ENCODE assay signal across 11 cellular contexts in the genomic region with DNA sequence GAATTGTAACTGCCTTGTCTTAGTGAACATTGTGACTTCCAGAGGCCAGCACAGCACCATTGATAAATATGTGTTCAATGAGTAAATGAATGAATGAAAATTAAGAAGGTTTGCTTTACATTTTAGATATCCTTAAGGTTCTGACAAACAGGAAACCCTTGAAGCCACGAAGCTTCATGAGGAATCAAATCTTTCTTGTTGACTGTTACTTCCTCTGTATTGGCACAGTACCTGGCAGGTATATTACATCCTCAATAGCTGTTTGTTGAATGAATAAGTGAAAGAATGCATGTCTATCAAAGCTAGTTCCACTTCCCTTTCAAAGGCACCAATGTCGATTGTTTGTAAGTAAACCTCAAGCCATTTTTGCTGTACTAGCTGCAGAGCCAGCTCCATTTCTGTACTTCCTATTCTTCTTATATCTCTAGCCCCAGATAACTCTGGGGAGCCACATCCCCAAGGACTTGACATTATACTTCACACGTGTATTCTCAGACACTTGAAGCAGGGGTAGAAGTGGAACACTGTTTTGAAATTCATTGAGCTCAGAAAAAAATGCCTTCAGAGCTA.
"Had no signal": no experiment of that assay in that cellular context is flagged by ENCODE, and none has a peak within 500 bp of the region (broad histone marks: within the 10 kb centered on the region; RNA-seq: fewer than 3 reads in every experiment).

No MANE protein-coding gene starts in this region.

- H3K9me3 ChIP-seq: gastrocnemius medialis had no signal

- ATAC-seq: activated T-cell treated with anti-CD3 and anti-CD28 coated beads, Interleukin-2, amount 50 U/mL, for 4 hours; effector memory CD8-positive, alpha-beta T cell; gastrocnemius medialis had no signal

- H3K4me1 ChIP-seq: gastrocnemius medialis, stomach had no signal

- H3K27me3 ChIP-seq: brain microvascular endothelial cell, gastrocnemius medialis had no signal

- H3K27ac ChIP-seq: brain microvascular endothelial cell, epithelial cell of prostate, gastrocnemius medialis, stomach had no signal

- H3K4me3 ChIP-seq: gastrocnemius medialis, stomach had no signal

- H3K36me3 ChIP-seq: brain microvascular endothelial cell, gastrocnemius medialis, stomach had no signal

- DNase-seq: activated CD4-positive, alpha-beta memory T cell treated with anti-CD3 and anti-CD28 coated beads for 36 hours; activated gamma-delta T cell; activated naive CD8-positive, alpha-beta T cell treated with anti-CD3 and anti-CD28 coated beads for 36 hours; activated T-cell treated with anti-CD3 and anti-CD28 coated beads, Interleukin-2, amount 50 U/mL, for 4 hours; brain microvascular endothelial cell; cerebellar nuclear complex; effector memory CD8-positive, alpha-beta T cell; gastrocnemius medialis; stimulated activated CD4-positive, alpha-beta T cell treated with anti-CD3 and anti-CD28 coated beads, Interleukin-2, amount 100 ng/mL, for 48 hours; stomach had no signal
